ENCODE assay signal across 16 cellular contexts in genomic region chr7:8113184-8113583, GRCh38.
"Had no signal": no experiment of that assay in that cellular context is flagged by ENCODE, and none has a peak within 500 bp of the region (broad histone marks: within the 10 kb centered on the region; RNA-seq: fewer than 3 reads in every experiment).

No MANE protein-coding gene starts in this region.

- H3K4me3 Mint-ChIP-seq: effector memory CD8-positive, alpha-beta T cell; immature natural killer cell; stimulated activated naive CD8-positive, alpha-beta T cell treated with anti-CD3 and anti-CD28 coated beads, Interleukin-15, Interleukin-2, amounts not matched to agents 100 ng/mL and 50 ng/mL, for 24 hours; type B pancreatic cell had no signal

- H3K27me3 Mint-ChIP-seq: effector memory CD8-positive, alpha-beta T cell; naive thymus-derived CD4-positive, alpha-beta T cell; stimulated activated naive CD8-positive, alpha-beta T cell treated with anti-CD3 and anti-CD28 coated beads, Interleukin-15, Interleukin-2, amounts not matched to agents 100 ng/mL and 50 ng/mL, for 24 hours; type B pancreatic cell had no signal

- H3K27ac Mint-ChIP-seq: stimulated activated naive CD8-positive, alpha-beta T cell treated with anti-CD3 and anti-CD28 coated beads, Interleukin-15, Interleukin-2, amounts not matched to agents 100 ng/mL and 50 ng/mL, for 24 hours; type B pancreatic cell had no signal

- H3K4me1 ChIP-seq: foreskin keratinocyte had no signal

- H3K36me3 Mint-ChIP-seq: type B pancreatic cell had no signal

- H3K27me3 ChIP-seq: foreskin keratinocyte had no signal

- H3K27ac ChIP-seq: foreskin keratinocyte, skin epidermis had no signal

- DNase-seq: activated CD4-positive, alpha-beta T cell treated with anti-CD3 and anti-CD28 coated beads, Interleukin-2, amount 50 U/mL, for 1 hour; activated CD8-positive, alpha-beta memory T cell treated with anti-CD3 and anti-CD28 coated beads for 24 hours; aorta; dermis blood vessel endothelial cell; effector memory CD8-positive, alpha-beta T cell; foreskin keratinocyte; immature natural killer cell; naive thymus-derived CD4-positive, alpha-beta T cell; nucleus accumbens; retina; stimulated activated CD4-positive, alpha-beta T cell treated with anti-CD3 and anti-CD28 coated beads, Interleukin-15, amount 100 ng/mL, for 24 hours; stimulated activated CD4-positive, alpha-beta T cell treated with anti-CD3 and anti-CD28 coated beads, Interleukin-4, amount 100 ng/mL, for 1 hour had no signal

- H3K4me3 ChIP-seq: lung, skin epidermis had no signal

- ATAC-seq: effector memory CD8-positive, alpha-beta T cell; foreskin keratinocyte; naive thymus-derived CD4-positive, alpha-beta T cell had no signal
